15 cellular contexts compared by ENCODE assay signal in the genomic region with DNA sequence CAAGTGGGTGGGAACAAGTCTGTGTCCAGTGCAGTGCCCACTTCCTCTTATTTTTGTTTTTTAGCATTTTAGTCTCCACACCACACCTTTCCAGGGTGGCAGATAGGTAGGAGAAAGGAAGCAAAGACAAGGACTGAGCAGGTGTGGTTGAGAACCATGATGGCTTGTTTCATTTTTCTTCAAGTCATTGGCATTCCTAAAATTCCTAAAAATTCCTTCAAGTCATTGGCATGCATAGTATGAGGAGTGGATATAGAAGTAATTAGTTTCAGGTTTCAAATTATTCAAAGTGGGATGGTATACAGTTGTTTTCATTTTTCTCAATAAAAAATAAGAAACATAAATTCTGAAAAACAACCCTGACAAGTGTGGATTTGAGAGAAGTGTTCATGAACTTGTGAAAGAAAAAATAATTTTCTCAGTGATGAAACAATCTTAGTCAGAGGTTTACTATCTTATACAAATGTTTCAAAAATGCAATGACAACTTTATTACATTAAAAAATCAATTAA. TPM values are rescaled to one million over a fixed set of nuclear protein-coding genes. Genes with fewer than 3 reads are reported as not detected.
DNase-seq lines count a peak whose midpoint lies in the region; ATAC-seq, FAIRE-seq and TF ChIP-seq lines count a peak whose summit lies in the region.
"Had no signal": no experiment of that assay in that cellular context is flagged by ENCODE, and none has a peak within 500 bp of the region (broad histone marks: within the 10 kb centered on the region; RNA-seq: fewer than 3 reads in every experiment).

No MANE protein-coding gene starts in this region.

- H3K4me1 Mint-ChIP-seq in GM23338 = peaks cover 15% of the 10 kb centered on the region

- no TSS peak for BruUV-seq in K562 (replicated peaks; lab: Mats Ljungman, UMichigan)

- H3K9ac ChIP-seq in K562 (ENCODE audit: insufficient read depth in 1 of 2, low read depth in 2 of 2, low read length in 2 of 2) = no peak overlapping the region
- H3K9ac ChIP-seq: BLaER1 treated with 17β-estradiol and CSF1 and Interleukin-3, amounts not matched to agents 10 nM and 100 nM had no signal

- no peak overlapping the region for H3K4me3 ChIP-seq in BJ (ENCODE audit: low read depth, low read length)
- H3K4me3 ChIP-seq in GM23338 = no peak overlapping the region
- H3K4me3 ChIP-seq in K562 = no peak overlapping the region
- no peak overlapping the region for H3K4me3 ChIP-seq in osteoblast (ENCODE audit: insufficient read depth, low read length)
- H3K4me3 ChIP-seq: BLaER1 treated with 17β-estradiol and CSF1 and Interleukin-3, amounts not matched to agents 10 nM and 100 nM had no signal

- no peak overlapping the region for H3K4me3 Mint-ChIP-seq in GM23338

- H3K36me3 ChIP-seq in BJ (ENCODE audit: control insufficient read depth, insufficient read depth, low read length) = no peaks in the 10 kb centered on the region
- H3K36me3 ChIP-seq in GM23338 (ENCODE audit: insufficient read depth) = no peaks in the 10 kb centered on the region
- H3K36me3 ChIP-seq in K562 (ENCODE audit: control insufficient read depth, insufficient read depth, low read length) = no peaks in the 10 kb centered on the region
- H3K36me3 ChIP-seq in osteoblast (ENCODE audit: insufficient read depth, low read length) = no peaks in the 10 kb centered on the region
- H3K36me3 ChIP-seq: BLaER1 treated with 17β-estradiol and CSF1 and Interleukin-3, amounts not matched to agents 10 nM and 100 nM had no signal

- no peak for TF ChIP-seq RAD21 in K562 (CRISPR knock-in tag; conservative IDR thresholded peaks at IDR 0.05 in 1 of 2, IDR thresholded peaks at IDR 0.05 in 1 of 2)

- TF ChIP-seq POLR2A in K562 (conservative IDR thresholded peaks at IDR 0.05) (no peak), GM12892 (IDR thresholded peaks at IDR 0.05; ENCODE audit: low read depth, low read length) (no peak)

- H3K4me2 ChIP-seq in GM23338 (no peak overlapping the region), K562 (ENCODE audit: insufficient read depth, low read length) (no peak overlapping the region), osteoblast (ENCODE audit: insufficient read depth, low read length) (no peak overlapping the region)
- H3K4me2 ChIP-seq: BLaER1 treated with 17β-estradiol and CSF1 and Interleukin-3, amounts not matched to agents 10 nM and 100 nM had no signal

- POLR2A ChIA-PET in BJ (lab: Charles Lee) = no interaction called here
- POLR2A ChIA-PET in K562 (lab: Yijun Ruan, JAX) = interaction anchor here (0.9 kb wide), 1 partner anchor 14 kb away, joined by 6 read pairs; no protein-coding TSS in a partner anchor

- no peaks in the 10 kb centered on the region for H3K9me3 Mint-ChIP-seq in GM23338

- peaks cover 24% of the 10 kb centered on the region for H3K9me2 ChIP-seq in GM23338 (ENCODE audit: insufficient read depth)

- intact Hi-C loops in K562 (cut with micrococcal nuclease) = no loop called here

- FAIRE-seq in K562 (lab: Jason Lieb, UNC) (no peak), GM12892 (lab: Jason Lieb, UNC) (no peak)
- FAIRE-seq: RCC 7860 had no signal

- H3K27ac Mint-ChIP-seq in GM23338 = peak overlapping the region; percentile 88

- H4K20me1 ChIP-seq in GM23338 (replicated peaks; ENCODE audit: insufficient read depth) = no peaks in the 10 kb centered on the region
- H4K20me1 ChIP-seq in K562 (replicated peaks; ENCODE audit: control insufficient read depth, insufficient read depth, low read length) = no peaks in the 10 kb centered on the region
- no peaks in the 10 kb centered on the region for H4K20me1 ChIP-seq in osteoblast (ENCODE audit: insufficient read depth, low read length)
- H4K20me1 ChIP-seq: BLaER1 treated with 17β-estradiol and CSF1 and Interleukin-3, amounts not matched to agents 10 nM and 100 nM had no signal

- H3F3A ChIP-seq in GM23338 (replicated peaks; ENCODE audit: low read depth) = no peaks in the 10 kb centered on the region

- CTCF ChIA-PET in BJ (lab: Yijun Ruan, JAX) (interaction anchor here (0.6 kb wide), 1 partner anchor 323 kb away, joined by 3 read pairs; no protein-coding TSS in a partner anchor), K562 (lab: Yijun Ruan, JAX; ENCODE audit: low intra/inter-chr PET ratio) (no interaction called here)

- H3K9me1 ChIP-seq in K562 (ENCODE audit: control insufficient read depth, insufficient read depth, low read length) = no peaks in the 10 kb centered on the region

- no peaks in the 10 kb centered on the region for H3K9me3 ChIP-seq in K562 (replicated peaks; ENCODE audit: control insufficient read depth, insufficient read depth, low read depth, low read length)
- H3K9me3 ChIP-seq in osteoblast (ENCODE audit: low read depth, low read length) = no peaks in the 10 kb centered on the region

- in situ Hi-C loops in K562 (cut with MboI) = no loop called here

- H2AFZ ChIP-seq in GM23338 = peak overlapping the region; percentile 30; the same call in 1 of the 2 replicates
- no peak overlapping the region for H2AFZ ChIP-seq in K562 (ENCODE audit: low read depth, low read length)
- no peak overlapping the region for H2AFZ ChIP-seq in osteoblast (ENCODE audit: low read length)

- no peaks in the 10 kb centered on the region for H3K4me1 ChIP-seq in GM23338 (ENCODE audit: insufficient read depth)
- H3K4me1 ChIP-seq in K562 (replicated peaks in 1 of 2; ENCODE audit: control insufficient read depth in 2 of 2, insufficient read depth in 2 of 2, low read length in 2 of 2) = no peaks in the 10 kb centered on the region
- peaks cover 20% of the 10 kb centered on the region for H3K4me1 ChIP-seq in osteoblast (ENCODE audit: insufficient read depth, low read length)

- DNase-seq in BJ (ENCODE audit: low read depth) (peak; percentile 18), GM23338 (ENCODE audit: low spot score) (peak; percentile 38), K562 (ENCODE audit: extremely low read depth in 1 of 4, low spot score in 3 of 4) (no peak), osteoblast (ENCODE audit: insufficient read length, low spot score, missing footprints) (peak; percentile 34), GM12892 (ENCODE audit: insufficient read length) (no peak), activated gamma-delta T cell treated with Interleukin-2 at 50 U/mL for 16 hours (no peak)
- no peak for DNase-seq in stimulated activated naive CD4-positive, alpha-beta T cell (lab: John Stamatoyannopoulos, UW)
- DNase-seq: DMS 273 treated with DMSO at 0.1 percent for 48 hours, NCI-H1417 treated with DMSO at 0.1 percent for 48 hours, NCI-H2029, NCI-H2171 treated with DMSO at 0.1 percent for 48 hours, NCI-H510A, SHP77 treated with DMSO at 0.1 percent for 48 hours had no signal

- H3K79me2 ChIP-seq in GM23338 (replicated peaks; ENCODE audit: insufficient read depth) = no peaks in the 10 kb centered on the region
- no peaks in the 10 kb centered on the region for H3K79me2 ChIP-seq in K562 (ENCODE audit: control insufficient read depth, insufficient read depth, low read length)
- no peaks in the 10 kb centered on the region for H3K79me2 ChIP-seq in osteoblast (ENCODE audit: insufficient read depth, low read length)

- no peak for TF ChIP-seq EP300 in K562 (IDR thresholded peaks at IDR 0.05; ENCODE audit: low read length)

- no peaks in the 10 kb centered on the region for H3K27me3 Mint-ChIP-seq in GM23338 (ENCODE audit: insufficient read depth, low read depth, poor library complexity)

- TF ChIP-seq CTCF in BJ (IDR thresholded peaks at IDR 0.05; ENCODE audit: insufficient read depth, low read depth, low read length) (no peak), GM23338 (conservative IDR thresholded peaks at IDR 0.05; ENCODE audit: low read depth in 2 of 2) (no peak), K562 (IDR thresholded peaks at IDR 0.05 in 2 of 3, conservative IDR thresholded peaks at IDR 0.05 in 1 of 3; ENCODE audit: insufficient read depth in 2 of 3, low read depth in 1 of 3, low read length in 3 of 3) (no peak), osteoblast (IDR thresholded peaks at IDR 0.05; ENCODE audit: extremely low read depth, low read depth, low read length) (no peak)

- H3K27ac ChIP-seq in GM23338 (ENCODE audit: low read depth) (no peak overlapping the region), K562 (ENCODE audit: extremely low read depth, low read depth, low read length) (no peak overlapping the region), osteoblast (ENCODE audit: low read depth, low read length) (no peak overlapping the region)
- H3K27ac ChIP-seq: BLaER1 treated with 17β-estradiol and CSF1 and Interleukin-3, amounts not matched to agents 10 nM and 100 nM had no signal

- no peaks in the 10 kb centered on the region for H3K27me3 ChIP-seq in BJ (ENCODE audit: control insufficient read depth, insufficient read depth, low read length)
- H3K27me3 ChIP-seq in GM23338 (ENCODE audit: insufficient read depth) = no peaks in the 10 kb centered on the region
- peaks cover 0 to 12% of the 10 kb centered on the region in 2 experiments; a peak in 2 of 5 replicates for H3K27me3 ChIP-seq in K562 (ENCODE audit: control insufficient read depth in 2 of 2, insufficient read depth in 2 of 2, low read length in 2 of 2)
- H3K27me3 ChIP-seq in osteoblast (ENCODE audit: insufficient read depth, low read length) = no peaks in the 10 kb centered on the region
- H3K27me3 ChIP-seq: BLaER1 treated with 17β-estradiol and CSF1 and Interleukin-3, amounts not matched to agents 10 nM and 100 nM had no signal

- no peak for ATAC-seq in GM23338
- ATAC-seq in K562 = no peak

- no peaks in the 10 kb centered on the region for H3K36me3 Mint-ChIP-seq in GM23338 (ENCODE audit: low read depth)

RNA-seq across cellular contexts. Expression of a gene that starts 22.3 kb away (rescaled TPM):
- polyA plus RNA-seq in BJ (2011; rRNA removed) (13.0 and 13.2 TPM in 2 replicates), GM23338 (2016; fragmentation: Nextera tagmentation; extraction: Ambion mirVana) (2.2 and 3.1 TPM in 2 replicates), K562 (2011; rRNA removed) (12.1 and 13.1 TPM in 2 replicates), K562 (2014; fragmentation: Illumina TruSeq; extraction: Trizol) (8.8 and 9.5 TPM in 2 replicates), K562 (2014; fragmentation: Nextera tagmentation; extraction: Ambion mirVana) (1 to 10 TPM; 1.8 to 2.0 TPM), K562 (2014; rRNA removed) (7.0 and 7.5 TPM in 2 replicates)
- polyA minus RNA-seq in BJ (2011; rRNA and poly(A)+ RNA removed) = 12.0 and 12.3 TPM in 2 replicates
- total RNA-seq in GM23338 (2014; rRNA removed; shearing (Covaris generic)) = 2.4 and 2.6 TPM in 2 replicates
- 21.7 and 41.3 TPM in 2 replicates for total RNA-seq in K562 (2011; cell fraction: chromatin; rRNA removed; ENCODE audit: low replicate concordance)
- total RNA-seq in K562 (2011; cell fraction: nucleolus; rRNA removed) = 8.5 and 10.9 TPM in 2 replicates
- total RNA-seq in K562 (2011; cell fraction: nucleoplasm; rRNA removed) = 15.7 and 21.5 TPM in 2 replicates
- total RNA-seq in K562 (2014; rRNA removed) (4.4 and 5.4 TPM in 2 replicates), K562 (2014; rRNA removed; fragmentation: Illumina TruSeq; extraction: Trizol) (8.2 and 9.0 TPM in 2 replicates), K562 (2015; rRNA removed; fragmentation: Illumina TruSeq; extraction: Trizol) (6.9 and 7.6 TPM in 2 replicates), K562 (2021) (10.8 and 12.2 TPM in 2 replicates), osteoblast (15.6 and 15.9 TPM in 2 replicates)
- 5.0 and 9.1 TPM in 2 replicates for polyA plus RNA-seq in K562 (2011; cell fraction: cytosol; rRNA removed)
- 19.0 and 25.7 TPM in 2 replicates for polyA plus RNA-seq in K562 (2011; cell fraction: nucleus; rRNA removed)
- polyA plus RNA-seq in K562 (2012) = 5.5 and 8.2 TPM in 2 replicates
- 27.0 and 32.0 TPM in 2 replicates for polyA minus RNA-seq in K562 (2011; rRNA and poly(A)+ RNA removed)
- polyA minus RNA-seq in K562 (2011; cell fraction: cytosol; rRNA and poly(A)+ RNA removed) = 7.3 and 7.5 TPM in 2 replicates
- polyA minus RNA-seq in K562 (2011; cell fraction: nucleus; rRNA and poly(A)+ RNA removed) = 18.7 and 32.4 TPM in 2 replicates
- 6.7 TPM for polyA plus RNA-seq in GM12892 (2012; ENCODE audit: missing spikeins)

RNA-seq across cellular contexts. Expression of a gene that starts 46.4 kb away (rescaled TPM):
- polyA plus RNA-seq in BJ (2011; rRNA removed) (34.9 and 44.2 TPM in 2 replicates), GM23338 (2016; fragmentation: Nextera tagmentation; extraction: Ambion mirVana) (113 and 116 TPM in 2 replicates), K562 (2011; rRNA removed) (109 and 136 TPM in 2 replicates), K562 (2014; fragmentation: Illumina TruSeq; extraction: Trizol) (89.7 and 95.8 TPM in 2 replicates), K562 (2014; fragmentation: Nextera tagmentation; extraction: Ambion mirVana) (10 to 100 TPM; 22.5 to 42.8 TPM), K562 (2014; rRNA removed) (199 and 229 TPM in 2 replicates)
- polyA minus RNA-seq in BJ (2011; rRNA and poly(A)+ RNA removed) = 4.5 and 4.7 TPM in 2 replicates
- total RNA-seq in GM23338 (2014; rRNA removed; shearing (Covaris generic)) = 65.3 and 81.9 TPM in 2 replicates
- 5.9 and 14.3 TPM in 2 replicates for total RNA-seq in K562 (2011; cell fraction: chromatin; rRNA removed; ENCODE audit: low replicate concordance)
- total RNA-seq in K562 (2011; cell fraction: nucleolus; rRNA removed) = 12.6 and 13.3 TPM in 2 replicates
- total RNA-seq in K562 (2011; cell fraction: nucleoplasm; rRNA removed) = 16.2 and 20.5 TPM in 2 replicates
- total RNA-seq in K562 (2014; rRNA removed) (158 and 161 TPM in 2 replicates), K562 (2014; rRNA removed; fragmentation: Illumina TruSeq; extraction: Trizol) (125 and 139 TPM in 2 replicates), K562 (2015; rRNA removed; fragmentation: Illumina TruSeq; extraction: Trizol) (103 and 108 TPM in 2 replicates), K562 (2021) (93.9 and 104 TPM in 2 replicates), osteoblast (55.7 and 60.1 TPM in 2 replicates)
- 52.1 and 71.6 TPM in 2 replicates for polyA plus RNA-seq in K562 (2011; cell fraction: cytosol; rRNA removed)
- polyA plus RNA-seq in K562 (2011; cell fraction: nucleus; rRNA removed) = 32.2 and 33.2 TPM in 2 replicates
- 113 and 132 TPM in 2 replicates for polyA plus RNA-seq in K562 (2012)
- 36.7 and 37.5 TPM in 2 replicates for polyA minus RNA-seq in K562 (2011; rRNA and poly(A)+ RNA removed)
- 13.1 and 19.2 TPM in 2 replicates for polyA minus RNA-seq in K562 (2011; cell fraction: cytosol; rRNA and poly(A)+ RNA removed)
- polyA minus RNA-seq in K562 (2011; cell fraction: nucleus; rRNA and poly(A)+ RNA removed) = 10.2 and 18.8 TPM in 2 replicates
- 72.3 TPM for polyA plus RNA-seq in GM12892 (2012; ENCODE audit: missing spikeins)

Comparison
In these comparisons a context has a peak if more than half of its experiments do, and no peak if none do; other contexts are left out.
1. DNase-seq: peak in BJ (single experiment), GM23338 (single experiment) and osteoblast (single experiment); none in K562 (0 of 4), stimulated activated naive CD4-positive, alpha-beta T cell (0 of 6), GM12892 (single experiment) and activated gamma-delta T cell treated with Interleukin-2 at 50 U/mL for 16 hours (single experiment).